ENCODE assay signal across 9 cellular contexts in genomic region chr2:223959688-223960087, GRCh38. TPM values are rescaled to one million over a fixed set of nuclear protein-coding genes. Genes with fewer than 3 reads are reported as not detected.
A peak's percentile ranks its signal among the peaks of the same experiment; 100 is the strongest.
DNase-seq lines count a peak whose midpoint lies in the region; ATAC-seq lines count a peak whose summit lies in the region.
"Had no signal": no experiment of that assay in that cellular context is flagged by ENCODE, and none has a peak within 500 bp of the region (broad histone marks: within the 10 kb centered on the region; RNA-seq: fewer than 3 reads in every experiment).

No MANE protein-coding gene starts in this region.

- ATAC-seq in activated T-cell treated with anti-CD3 and anti-CD28 coated beads, Interleukin-2, amount 50 U/mL, for 72 hours (replicated peaks in 1 of 2), result no peak
- ATAC-seq in GM21723 (IDR thresholded peaks at IDR 0.05; ENCODE audit: unreplicated experiment), result no peak
- ATAC-seq: stimulated activated naive B cell treated with anti-CD40 and anti-IgM and Interleukin-4, amounts not matched to agents 10 μg/mL and 1 μg/mL and 100 μg/mL, for 72 hours had no signal

- peak overlapping the region; percentile 2 for H3K27ac Mint-ChIP-seq in activated T-cell treated with anti-CD3 and anti-CD28 coated beads, Interleukin-2, amount 50 U/mL, for 72 hours
- H3K27ac Mint-ChIP-seq in activated T-helper 1 cell treated with anti-CD3 and anti-CD28 coated beads, Interleukin-12 subunit alpha, Interleukin-12 subunit beta, Interleukin-2, Interleukin-4 antibody, amounts not matched to agents 30 ng/mL and 10 ng/mL and 1 ng/mL, durations not matched to agents 14 hours and 24 hours and 36 hours, result no peak overlapping the region
- H3K27ac Mint-ChIP-seq: stimulated activated naive B cell treated with anti-CD40 and anti-IgM and Interleukin-4, amounts not matched to agents 10 μg/mL and 1 μg/mL and 100 μg/mL, for 72 hours had no signal

- intact Hi-C loops in activated T-helper 1 cell treated with anti-CD3 and anti-CD28 coated beads, Interleukin-12 subunit alpha, Interleukin-12 subunit beta, Interleukin-2, Interleukin-4 antibody, amounts not matched to agents 30 ng/mL and 10 ng/mL and 1 ng/mL, durations not matched to agents 14 hours and 24 hours and 36 hours (cut with micrococcal nuclease), result loop anchor here (5.0 to 10.0 kb wide), 4 partner anchors 62 to 1302 kb away; partner anchors contain the start of gene FARSB
- intact Hi-C loops in head of caudate nucleus (cut with DNase I), result no loop called here

- no peaks in the 10 kb centered on the region for H3K9me3 Mint-ChIP-seq in activated T-cell treated with anti-CD3 and anti-CD28 coated beads, Interleukin-2, amount 50 U/mL, for 72 hours
- H3K9me3 Mint-ChIP-seq in activated T-helper 1 cell treated with anti-CD3 and anti-CD28 coated beads, Interleukin-12 subunit alpha, Interleukin-12 subunit beta, Interleukin-2, Interleukin-4 antibody, amounts not matched to agents 30 ng/mL and 10 ng/mL and 1 ng/mL, durations not matched to agents 14 hours and 24 hours and 36 hours, result no peaks in the 10 kb centered on the region
- H3K9me3 Mint-ChIP-seq: stimulated activated naive B cell treated with anti-CD40 and anti-IgM and Interleukin-4, amounts not matched to agents 10 μg/mL and 1 μg/mL and 100 μg/mL, for 72 hours had no signal

- no peaks in the 10 kb centered on the region for H3K27me3 Mint-ChIP-seq in activated T-cell treated with anti-CD3 and anti-CD28 coated beads, Interleukin-2, amount 50 U/mL, for 72 hours (ENCODE audit: low read depth)
- no peaks in the 10 kb centered on the region for H3K27me3 Mint-ChIP-seq in activated T-helper 1 cell treated with anti-CD3 and anti-CD28 coated beads, Interleukin-12 subunit alpha, Interleukin-12 subunit beta, Interleukin-2, Interleukin-4 antibody, amounts not matched to agents 30 ng/mL and 10 ng/mL and 1 ng/mL, durations not matched to agents 14 hours and 24 hours and 36 hours (ENCODE audit: insufficient read depth)
- H3K27me3 Mint-ChIP-seq: stimulated activated naive B cell treated with anti-CD40 and anti-IgM and Interleukin-4, amounts not matched to agents 10 μg/mL and 1 μg/mL and 100 μg/mL, for 72 hours had no signal

- peaks cover 3 to 11% of the 10 kb centered on the region in 2 donors for H3K36me3 Mint-ChIP-seq in activated T-cell treated with anti-CD3 and anti-CD28 coated beads, Interleukin-2, amount 50 U/mL, for 72 hours (ENCODE audit: insufficient read depth in 2 of 2)
- H3K36me3 Mint-ChIP-seq in activated T-helper 1 cell treated with anti-CD3 and anti-CD28 coated beads, Interleukin-12 subunit alpha, Interleukin-12 subunit beta, Interleukin-2, Interleukin-4 antibody, amounts not matched to agents 30 ng/mL and 10 ng/mL and 1 ng/mL, durations not matched to agents 14 hours and 24 hours and 36 hours (ENCODE audit: low read depth), result peaks cover 17% of the 10 kb centered on the region

- H3K4me1 Mint-ChIP-seq in activated T-cell treated with anti-CD3 and anti-CD28 coated beads, Interleukin-2, amount 50 U/mL, for 72 hours (ENCODE audit: low read depth), result peaks cover 72% of the 10 kb centered on the region
- H3K4me1 Mint-ChIP-seq in activated T-helper 1 cell treated with anti-CD3 and anti-CD28 coated beads, Interleukin-12 subunit alpha, Interleukin-12 subunit beta, Interleukin-2, Interleukin-4 antibody, amounts not matched to agents 30 ng/mL and 10 ng/mL and 1 ng/mL, durations not matched to agents 14 hours and 24 hours and 36 hours (ENCODE audit: low read depth), result peaks cover 72% of the 10 kb centered on the region

- peak overlapping the region; percentile 33 to 42 for H3K4me3 Mint-ChIP-seq in activated T-cell treated with anti-CD3 and anti-CD28 coated beads, Interleukin-2, amount 50 U/mL, for 72 hours
- peak overlapping the region; percentile 53 for H3K4me3 Mint-ChIP-seq in activated T-helper 1 cell treated with anti-CD3 and anti-CD28 coated beads, Interleukin-12 subunit alpha, Interleukin-12 subunit beta, Interleukin-2, Interleukin-4 antibody, amounts not matched to agents 30 ng/mL and 10 ng/mL and 1 ng/mL, durations not matched to agents 14 hours and 24 hours and 36 hours

- DNase-seq in activated T-cell treated with anti-CD3 and anti-CD28 coated beads, Interleukin-2, amount 50 U/mL, for 72 hours, result no peak
- DNase-seq in activated T-cell treated with anti-CD3 and anti-CD28 coated beads, Interleukin-2, amount 50 U/mL, for 1 hour, result no peak
- no peak for DNase-seq in activated T-helper 1 cell treated with anti-CD3 and anti-CD28 coated beads, Interleukin-12 subunit alpha, Interleukin-12 subunit beta, Interleukin-2, Interleukin-4 antibody, amounts not matched to agents 30 ng/mL and 10 ng/mL and 1 ng/mL, durations not matched to agents 14 hours and 24 hours and 36 hours (ENCODE audit: low spot score)
- DNase-seq in head of caudate nucleus, result peak in 27 of 42 donors; percentile 11 to 64 (median 32)
- DNase-seq in superior temporal gyrus (ENCODE audit: extremely low spot score), result peak; percentile 41
- DNase-seq in NCI-H345 (lab: John Stamatoyannopoulos, UW), result no peak
- no peak for DNase-seq in AG08396 (ENCODE audit: low spot score)
- DNase-seq: stimulated activated naive B cell treated with anti-CD40 and anti-IgM and Interleukin-4, amounts not matched to agents 10 μg/mL and 1 μg/mL and 100 μg/mL, for 72 hours had no signal

RNA-seq across cellular contexts. Expression of gene MRPL44, which starts 2.4 kb away (rescaled TPM):
- total RNA-seq in activated T-cell treated with anti-CD3 and anti-CD28 coated beads, Interleukin-2, amount 50 U/mL, for 72 hours, result 10 to 100 TPM; 34.0 to 36.8 TPM
- 32.7 and 35.0 TPM in 2 replicates for total RNA-seq in activated T-helper 1 cell treated with anti-CD3 and anti-CD28 coated beads, Interleukin-12 subunit alpha, Interleukin-12 subunit beta, Interleukin-2, Interleukin-4 antibody, amounts not matched to agents 30 ng/mL and 10 ng/mL and 1 ng/mL, durations not matched to agents 14 hours and 24 hours and 36 hours

RNA-seq across cellular contexts. Expression of gene WDFY1, which starts 14.6 kb away (rescaled TPM):
- total RNA-seq in activated T-cell treated with anti-CD3 and anti-CD28 coated beads, Interleukin-2, amount 50 U/mL, for 72 hours, result 10 to 100 TPM; 57.4 to 61.7 TPM
- total RNA-seq in activated T-helper 1 cell treated with anti-CD3 and anti-CD28 coated beads, Interleukin-12 subunit alpha, Interleukin-12 subunit beta, Interleukin-2, Interleukin-4 antibody, amounts not matched to agents 30 ng/mL and 10 ng/mL and 1 ng/mL, durations not matched to agents 14 hours and 24 hours and 36 hours, result 17.9 and 21.8 TPM in 2 replicates

Comparison
In these comparisons a context has a peak if more than half of its experiments do, and no peak if none do; other contexts are left out.
1. DNase-seq: peak in head of caudate nucleus (27 of 42) and superior temporal gyrus (single experiment); none in activated T-cell treated with anti-CD3 and anti-CD28 coated beads, Interleukin-2, amount 50 U/mL, for 72 hours (0 of 2), activated T-cell treated with anti-CD3 and anti-CD28 coated beads, Interleukin-2, amount 50 U/mL, for 1 hour (single experiment), activated T-helper 1 cell treated with anti-CD3 and anti-CD28 coated beads, Interleukin-12 subunit alpha, Interleukin-12 subunit beta, Interleukin-2, Interleukin-4 antibody, amounts not matched to agents 30 ng/mL and 10 ng/mL and 1 ng/mL, durations not matched to agents 14 hours and 24 hours and 36 hours (single experiment), NCI-H345 (single experiment) and AG08396 (single experiment).